Comparison of ENCODE assay signal across 10 cellular contexts in genomic region chr5:134038143-134038542, GRCh38.
"Had no signal": no experiment of that assay in that cellular context is flagged by ENCODE, and none has a peak within 500 bp of the region (broad histone marks: within the 10 kb centered on the region; RNA-seq: fewer than 3 reads in every experiment).

No MANE protein-coding gene starts in this region.

- DNase-seq: activated CD4-positive, alpha-beta T cell treated with anti-CD3 and anti-CD28 coated beads, Interleukin-2, amount 10 ng/mL, durations not matched to agents 24 days and 14 days; activated naive CD4-positive, alpha-beta T cell treated with anti-CD3 and anti-CD28 coated beads, Interleukin-2, amount 10 ng/mL, durations not matched to agents 7 days and 5 days; adrenal gland; caudate nucleus; colonic mucosa; foreskin keratinocyte; left colon; naive B cell; small intestine had no signal

- ATAC-seq: foreskin keratinocyte, left colon, WTC11 had no signal
